In the genomic region with DNA sequence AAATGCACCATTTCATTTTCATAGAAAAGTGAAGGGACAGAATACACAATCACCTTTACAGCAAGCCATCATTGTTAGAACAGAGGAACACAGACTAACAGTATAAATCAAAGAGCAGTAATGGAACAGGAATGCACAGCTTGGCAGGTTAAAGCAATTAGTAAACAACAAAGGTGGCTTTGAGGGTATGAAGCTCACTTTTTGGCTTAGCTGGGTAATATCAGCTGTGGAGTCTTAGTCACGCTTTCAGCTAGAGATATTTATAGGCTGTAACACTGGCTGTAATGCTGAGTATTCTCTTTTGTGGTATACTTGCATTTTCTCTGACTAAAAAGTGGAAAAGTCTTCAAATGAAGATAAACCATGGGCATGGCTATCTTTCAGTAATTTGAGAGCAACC, we compare ENCODE assay signal across 15 cellular contexts.
"Had no signal": no experiment of that assay in that cellular context is flagged by ENCODE, and none has a peak within 500 bp of the region (broad histone marks: within the 10 kb centered on the region; RNA-seq: fewer than 3 reads in every experiment).

No MANE protein-coding gene starts in this region.

- H3K27ac ChIP-seq: hepatocyte, sigmoid colon, thyroid gland had no signal

- H3K36me3 ChIP-seq: sigmoid colon, thyroid gland had no signal

- DNase-seq: activated CD4-positive, alpha-beta T cell treated with anti-CD3 and anti-CD28 coated beads, Interleukin-2, amount 10 ng/mL, durations not matched to agents 24 days and 14 days; activated CD8-positive, alpha-beta T cell treated with anti-CD3 and anti-CD28 coated beads for 36 hours; activated naive CD4-positive, alpha-beta T cell treated with Interleukin-2 at 50 U/mL for 16 hours; activated naive CD8-positive, alpha-beta T cell treated with anti-CD3 and anti-CD28 coated beads, Interleukin-2, amount 10 ng/mL, durations not matched to agents 7 days and 5 days; activated T-cell treated with anti-CD3 and anti-CD28 coated beads, Interleukin-2, amount 50 U/mL, for 24 hours; amygdala; cerebellar nuclear complex; effector memory CD8-positive, alpha-beta T cell; left cardiac atrium; sigmoid colon; stimulated activated CD4-positive, alpha-beta T cell treated with anti-CD3 and anti-CD28 coated beads, Interleukin-1b, Interleukin-23, amount 100 ng/mL, for 48 hours; stimulated activated naive CD4-positive, alpha-beta T cell treated with Interleukin-2 at 50 U/mL for 16 hours; T1000; thyroid gland had no signal

- H3K4me3 ChIP-seq: hepatocyte, sigmoid colon, thyroid gland had no signal

- ATAC-seq: activated CD8-positive, alpha-beta T cell treated with anti-CD3 and anti-CD28 coated beads for 36 hours; effector memory CD8-positive, alpha-beta T cell; left cardiac atrium had no signal

- H3K27me3 ChIP-seq: hepatocyte, sigmoid colon, thyroid gland had no signal

- H3K9me3 ChIP-seq: thyroid gland had no signal

- H3K4me1 ChIP-seq: sigmoid colon, thyroid gland had no signal
